ENCODE assay signal across 9 cellular contexts in genomic region chr2:8234253-8234652, GRCh38.
DNase-seq lines count a peak whose midpoint lies in the region; ATAC-seq and TF ChIP-seq lines count a peak whose summit lies in the region.
"Had no signal": no experiment of that assay in that cellular context is flagged by ENCODE, and none has a peak within 500 bp of the region (broad histone marks: within the 10 kb centered on the region; RNA-seq: fewer than 3 reads in every experiment).

No MANE protein-coding gene starts in this region.

- no peaks in the 10 kb centered on the region for H3K9me2 ChIP-seq in DOHH2 (replicated peaks; ENCODE audit: control insufficient read depth, low read length)
- no peaks in the 10 kb centered on the region for H3K9me2 ChIP-seq in SK-N-SH

- ATAC-seq in GM21360 (IDR thresholded peaks at IDR 0.05; ENCODE audit: unreplicated experiment): peak; percentile 32
- ATAC-seq in HG03175 (IDR thresholded peaks at IDR 0.05; ENCODE audit: unreplicated experiment): peak; percentile 30

- H3K27me3 ChIP-seq in DOHH2 (ENCODE audit: control insufficient read depth, low read length) (no peaks in the 10 kb centered on the region), SK-N-SH (ENCODE audit: insufficient read depth) (no peaks in the 10 kb centered on the region)

- DNase-seq in SHP77 treated with DMSO at 0.1 percent for 48 hours (lab: John Stamatoyannopoulos, UW) (peak; percentile 94), foreskin fibroblast (no peak), hypothalamus (lab: John Stamatoyannopoulos, UW) (no peak), SK-N-SH (no peak)
- no peak for DNase-seq in effector CD4-positive, alpha-beta T cell
- DNase-seq: erythroblast had no signal

- H2AFZ ChIP-seq in SK-N-SH (ENCODE audit: low read depth): no peak overlapping the region

- H3K9me3 ChIP-seq in DOHH2 (ENCODE audit: control insufficient read depth, insufficient read depth, low read length) (no peaks in the 10 kb centered on the region), SK-N-SH (no peaks in the 10 kb centered on the region)

- no peak for TF ChIP-seq RAD21 in SK-N-SH (IDR thresholded peaks at IDR 0.05; ENCODE audit: low read length)

- H3K36me3 ChIP-seq in DOHH2 (ENCODE audit: control insufficient read depth, low read length) (peaks cover 19% of the 10 kb centered on the region), SK-N-SH (replicated peaks in 1 of 2; ENCODE audit: control insufficient read depth in 1 of 2, insufficient read depth in 2 of 2, low read length in 1 of 2) (peaks cover 0 to 3% of the 10 kb centered on the region in 2 experiments)

- H3K79me2 ChIP-seq in DOHH2 (ENCODE audit: control insufficient read depth, low read length) (no peaks in the 10 kb centered on the region), SK-N-SH (ENCODE audit: insufficient read depth) (no peaks in the 10 kb centered on the region)

- peak overlapping the region; percentile 97 for H3K27ac ChIP-seq in DOHH2 (ENCODE audit: low read depth, low read length)
- no peak overlapping the region for H3K27ac ChIP-seq in SK-N-SH (ENCODE audit: low read depth in 2 of 2, low read length in 1 of 2)

- no peak for TF ChIP-seq CTCF in DOHH2 (IDR thresholded peaks at IDR 0.05; ENCODE audit: low read depth, low read length, poor library complexity, severe bottlenecking)
- TF ChIP-seq CTCF in foreskin fibroblast (IDR thresholded peaks at IDR 0.05; ENCODE audit: low read depth, low read length): no peak
- TF ChIP-seq CTCF in SK-N-SH (IDR thresholded peaks at IDR 0.05): no peak

- WGBS in SK-N-SH (ENCODE audit: low lambda C conversion rate): 56% methylated on average over 3 of the region's 3 CpGs

- H3K4me3 ChIP-seq in DOHH2 (ENCODE audit: low read length) (peak overlapping the region; percentile 68), foreskin fibroblast (ENCODE audit: low read depth in 1 of 2, low read length in 2 of 2) (no peak overlapping the region), SK-N-SH (ENCODE audit: low read depth in 2 of 2, low read length in 1 of 2) (no peak overlapping the region)

- no peak overlapping the region for H3K9ac ChIP-seq in SK-N-SH

- H3F3A ChIP-seq in DOHH2 (ENCODE audit: control insufficient read depth, insufficient read depth) (peaks cover 25% of the 10 kb centered on the region), SK-N-SH (replicated peaks; ENCODE audit: insufficient read depth) (no peaks in the 10 kb centered on the region)

- H3K4me2 ChIP-seq in DOHH2 (ENCODE audit: low read length): peak overlapping the region; percentile 91
- no peak overlapping the region for H3K4me2 ChIP-seq in SK-N-SH

- TF ChIP-seq EP300 in SK-N-SH (IDR thresholded peaks at IDR 0.05; ENCODE audit: borderline replicate concordance in 1 of 2, low read depth in 1 of 2, low read length in 1 of 2): no peak

- no peaks in the 10 kb centered on the region for H4K20me1 ChIP-seq in DOHH2 (ENCODE audit: control insufficient read depth, insufficient read depth, low read depth, low read length)
- no peaks in the 10 kb centered on the region for H4K20me1 ChIP-seq in SK-N-SH (ENCODE audit: insufficient read depth)

- POLR2A ChIA-PET in SK-N-SH (lab: Yijun Ruan, JAX): no interaction called here

- H3K4me1 ChIP-seq in DOHH2 (ENCODE audit: control insufficient read depth, low read length) (peaks cover 98% of the 10 kb centered on the region), SK-N-SH (ENCODE audit: control insufficient read depth in 1 of 2, insufficient read depth in 2 of 2, low read depth in 1 of 2, low read length in 1 of 2) (peaks cover 0 to 3% of the 10 kb centered on the region in 2 experiments; a peak in 2 of 4 replicates)

- CTCF ChIA-PET in SK-N-SH (lab: Yijun Ruan, JAX): interaction anchor here (1.2 kb wide), 1 partner anchor 38 kb away, joined by 6 read pairs; no protein-coding TSS in a partner anchor

TF ChIP-seq in SK-N-SH, 30 proteins besides CTCF, POLR2A, EP300 and RAD21:
- TF ChIP-seq SIN3A (IDR thresholded peaks at IDR 0.05; ENCODE audit: borderline replicate concordance, low read depth, low read length) (no peak), GATA2 (CRISPR knock-in tag; IDR thresholded peaks at IDR 0.05) (no peak), REST (IDR thresholded peaks at IDR 0.05; ENCODE audit: low read depth, low read length) (no peak), ELF1 (IDR thresholded peaks at IDR 0.05) (no peak), GABPA (IDR thresholded peaks at IDR 0.05; ENCODE audit: low read depth) (no peak), IRF3 (IDR thresholded peaks at IDR 0.05; ENCODE audit: low read depth, low read length) (no peak), FOXM1 (IDR thresholded peaks at IDR 0.05; ENCODE audit: low read depth) (no peak), EZH2phosphoT487 (IDR thresholded peaks at IDR 0.05; ENCODE audit: borderline replicate concordance, low read depth) (no peak), RXRA (IDR thresholded peaks at IDR 0.05; ENCODE audit: borderline replicate concordance, low read depth) (no peak), USF2 (IDR thresholded peaks at IDR 0.05; ENCODE audit: borderline replicate concordance, low read depth, low read length) (no peak), POLR2AphosphoS5 (IDR thresholded peaks at IDR 0.05; ENCODE audit: low read depth, low read length) (no peak), MXI1 (IDR thresholded peaks at IDR 0.05; ENCODE audit: low read depth, low read length) (no peak), PBX3 (IDR thresholded peaks at IDR 0.05) (no peak)
